Comparison of ENCODE assay signal across 1 cellular context in the genomic region with DNA sequence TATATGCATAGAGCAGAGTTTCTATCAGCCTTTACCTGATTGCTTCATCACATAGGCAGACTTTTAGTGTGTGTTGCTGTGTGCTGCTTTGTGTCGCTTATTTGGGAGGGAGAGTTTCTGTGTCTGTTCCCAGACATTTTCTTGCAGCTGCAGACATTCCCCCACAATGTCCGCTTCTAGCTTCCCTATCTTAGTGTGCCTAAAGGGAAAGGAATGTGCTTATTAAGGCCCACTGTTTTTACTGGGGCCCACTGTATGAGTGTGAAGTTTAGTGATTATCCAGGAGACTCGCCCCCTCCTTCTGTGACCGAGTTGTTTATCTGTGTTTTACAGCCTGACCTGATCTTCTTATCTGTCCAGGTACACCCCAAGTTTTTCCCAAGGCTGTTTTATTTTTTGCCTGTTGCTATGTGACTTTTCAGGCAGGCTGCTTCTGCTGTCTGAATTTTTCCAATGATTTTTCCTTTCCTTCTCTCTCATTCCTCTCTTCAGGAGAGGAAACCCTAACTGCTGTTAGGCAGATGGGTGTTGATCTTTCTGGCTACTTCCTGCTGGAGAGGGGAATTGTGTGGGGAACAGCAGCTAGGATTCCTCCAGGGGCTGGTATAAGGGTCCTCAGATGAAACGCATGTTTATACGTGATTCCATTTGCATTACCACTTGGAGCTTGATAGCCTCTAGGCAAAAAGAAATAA.
TF ChIP-seq lines count a peak whose summit lies in the region.

No MANE protein-coding gene starts in this region.

TF ChIP-seq in K562, 482 proteins besides CTCF, POLR2A, EP300 and RAD21 (continued from another document and continues in another):
- TF ChIP-seq, protein P1, sequence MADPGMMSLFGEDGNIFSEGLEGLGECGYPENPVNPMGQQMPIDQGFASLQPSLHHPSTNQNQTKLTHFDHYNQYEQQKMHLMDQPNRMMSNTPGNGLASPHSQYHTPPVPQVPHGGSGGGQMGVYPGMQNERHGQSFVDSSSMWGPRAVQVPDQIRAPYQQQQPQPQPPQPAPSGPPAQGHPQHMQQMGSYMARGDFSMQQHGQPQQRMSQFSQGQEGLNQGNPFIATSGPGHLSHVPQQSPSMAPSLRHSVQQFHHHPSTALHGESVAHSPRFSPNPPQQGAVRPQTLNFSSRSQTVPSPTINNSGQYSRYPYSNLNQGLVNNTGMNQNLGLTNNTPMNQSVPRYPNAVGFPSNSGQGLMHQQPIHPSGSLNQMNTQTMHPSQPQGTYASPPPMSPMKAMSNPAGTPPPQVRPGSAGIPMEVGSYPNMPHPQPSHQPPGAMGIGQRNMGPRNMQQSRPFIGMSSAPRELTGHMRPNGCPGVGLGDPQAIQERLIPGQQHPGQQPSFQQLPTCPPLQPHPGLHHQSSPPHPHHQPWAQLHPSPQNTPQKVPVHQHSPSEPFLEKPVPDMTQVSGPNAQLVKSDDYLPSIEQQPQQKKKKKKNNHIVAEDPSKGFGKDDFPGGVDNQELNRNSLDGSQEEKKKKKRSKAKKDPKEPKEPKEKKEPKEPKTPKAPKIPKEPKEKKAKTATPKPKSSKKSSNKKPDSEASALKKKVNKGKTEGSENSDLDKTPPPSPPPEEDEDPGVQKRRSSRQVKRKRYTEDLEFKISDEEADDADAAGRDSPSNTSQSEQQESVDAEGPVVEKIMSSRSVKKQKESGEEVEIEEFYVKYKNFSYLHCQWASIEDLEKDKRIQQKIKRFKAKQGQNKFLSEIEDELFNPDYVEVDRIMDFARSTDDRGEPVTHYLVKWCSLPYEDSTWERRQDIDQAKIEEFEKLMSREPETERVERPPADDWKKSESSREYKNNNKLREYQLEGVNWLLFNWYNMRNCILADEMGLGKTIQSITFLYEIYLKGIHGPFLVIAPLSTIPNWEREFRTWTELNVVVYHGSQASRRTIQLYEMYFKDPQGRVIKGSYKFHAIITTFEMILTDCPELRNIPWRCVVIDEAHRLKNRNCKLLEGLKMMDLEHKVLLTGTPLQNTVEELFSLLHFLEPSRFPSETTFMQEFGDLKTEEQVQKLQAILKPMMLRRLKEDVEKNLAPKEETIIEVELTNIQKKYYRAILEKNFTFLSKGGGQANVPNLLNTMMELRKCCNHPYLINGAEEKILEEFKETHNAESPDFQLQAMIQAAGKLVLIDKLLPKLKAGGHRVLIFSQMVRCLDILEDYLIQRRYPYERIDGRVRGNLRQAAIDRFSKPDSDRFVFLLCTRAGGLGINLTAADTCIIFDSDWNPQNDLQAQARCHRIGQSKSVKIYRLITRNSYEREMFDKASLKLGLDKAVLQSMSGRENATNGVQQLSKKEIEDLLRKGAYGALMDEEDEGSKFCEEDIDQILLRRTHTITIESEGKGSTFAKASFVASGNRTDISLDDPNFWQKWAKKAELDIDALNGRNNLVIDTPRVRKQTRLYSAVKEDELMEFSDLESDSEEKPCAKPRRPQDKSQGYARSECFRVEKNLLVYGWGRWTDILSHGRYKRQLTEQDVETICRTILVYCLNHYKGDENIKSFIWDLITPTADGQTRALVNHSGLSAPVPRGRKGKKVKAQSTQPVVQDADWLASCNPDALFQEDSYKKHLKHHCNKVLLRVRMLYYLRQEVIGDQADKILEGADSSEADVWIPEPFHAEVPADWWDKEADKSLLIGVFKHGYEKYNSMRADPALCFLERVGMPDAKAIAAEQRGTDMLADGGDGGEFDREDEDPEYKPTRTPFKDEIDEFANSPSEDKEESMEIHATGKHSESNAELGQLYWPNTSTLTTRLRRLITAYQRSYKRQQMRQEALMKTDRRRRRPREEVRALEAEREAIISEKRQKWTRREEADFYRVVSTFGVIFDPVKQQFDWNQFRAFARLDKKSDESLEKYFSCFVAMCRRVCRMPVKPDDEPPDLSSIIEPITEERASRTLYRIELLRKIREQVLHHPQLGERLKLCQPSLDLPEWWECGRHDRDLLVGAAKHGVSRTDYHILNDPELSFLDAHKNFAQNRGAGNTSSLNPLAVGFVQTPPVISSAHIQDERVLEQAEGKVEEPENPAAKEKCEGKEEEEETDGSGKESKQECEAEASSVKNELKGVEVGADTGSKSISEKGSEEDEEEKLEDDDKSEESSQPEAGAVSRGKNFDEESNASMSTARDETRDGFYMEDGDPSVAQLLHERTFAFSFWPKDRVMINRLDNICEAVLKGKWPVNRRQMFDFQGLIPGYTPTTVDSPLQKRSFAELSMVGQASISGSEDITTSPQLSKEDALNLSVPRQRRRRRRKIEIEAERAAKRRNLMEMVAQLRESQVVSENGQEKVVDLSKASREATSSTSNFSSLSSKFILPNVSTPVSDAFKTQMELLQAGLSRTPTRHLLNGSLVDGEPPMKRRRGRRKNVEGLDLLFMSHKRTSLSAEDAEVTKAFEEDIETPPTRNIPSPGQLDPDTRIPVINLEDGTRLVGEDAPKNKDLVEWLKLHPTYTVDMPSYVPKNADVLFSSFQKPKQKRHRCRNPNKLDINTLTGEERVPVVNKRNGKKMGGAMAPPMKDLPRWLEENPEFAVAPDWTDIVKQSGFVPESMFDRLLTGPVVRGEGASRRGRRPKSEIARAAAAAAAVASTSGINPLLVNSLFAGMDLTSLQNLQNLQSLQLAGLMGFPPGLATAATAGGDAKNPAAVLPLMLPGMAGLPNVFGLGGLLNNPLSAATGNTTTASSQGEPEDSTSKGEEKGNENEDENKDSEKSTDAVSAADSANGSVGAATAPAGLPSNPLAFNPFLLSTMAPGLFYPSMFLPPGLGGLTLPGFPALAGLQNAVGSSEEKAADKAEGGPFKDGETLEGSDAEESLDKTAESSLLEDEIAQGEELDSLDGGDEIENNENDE (IDR thresholded peaks at IDR 0.05; ENCODE audit: low read depth, low read length), result no peak
- TF ChIP-seq, protein P2, sequence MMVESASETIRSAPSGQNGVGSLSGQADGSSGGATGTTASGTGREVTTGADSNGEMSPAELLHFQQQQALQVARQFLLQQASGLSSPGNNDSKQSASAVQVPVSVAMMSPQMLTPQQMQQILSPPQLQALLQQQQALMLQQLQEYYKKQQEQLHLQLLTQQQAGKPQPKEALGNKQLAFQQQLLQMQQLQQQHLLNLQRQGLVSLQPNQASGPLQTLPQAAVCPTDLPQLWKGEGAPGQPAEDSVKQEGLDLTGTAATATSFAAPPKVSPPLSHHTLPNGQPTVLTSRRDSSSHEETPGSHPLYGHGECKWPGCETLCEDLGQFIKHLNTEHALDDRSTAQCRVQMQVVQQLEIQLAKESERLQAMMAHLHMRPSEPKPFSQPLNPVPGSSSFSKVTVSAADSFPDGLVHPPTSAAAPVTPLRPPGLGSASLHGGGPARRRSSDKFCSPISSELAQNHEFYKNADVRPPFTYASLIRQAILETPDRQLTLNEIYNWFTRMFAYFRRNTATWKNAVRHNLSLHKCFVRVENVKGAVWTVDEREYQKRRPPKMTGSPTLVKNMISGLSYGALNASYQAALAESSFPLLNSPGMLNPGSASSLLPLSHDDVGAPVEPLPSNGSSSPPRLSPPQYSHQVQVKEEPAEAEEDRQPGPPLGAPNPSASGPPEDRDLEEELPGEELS (CRISPR knock-in tag; IDR thresholded peaks at IDR 0.05; ENCODE audit: borderline replicate concordance), result no peak
- TF ChIP-seq ZNF778 (CRISPR knock-in tag; IDR thresholded peaks at IDR 0.05), result no peak
- TF ChIP-seq, protein P3, sequence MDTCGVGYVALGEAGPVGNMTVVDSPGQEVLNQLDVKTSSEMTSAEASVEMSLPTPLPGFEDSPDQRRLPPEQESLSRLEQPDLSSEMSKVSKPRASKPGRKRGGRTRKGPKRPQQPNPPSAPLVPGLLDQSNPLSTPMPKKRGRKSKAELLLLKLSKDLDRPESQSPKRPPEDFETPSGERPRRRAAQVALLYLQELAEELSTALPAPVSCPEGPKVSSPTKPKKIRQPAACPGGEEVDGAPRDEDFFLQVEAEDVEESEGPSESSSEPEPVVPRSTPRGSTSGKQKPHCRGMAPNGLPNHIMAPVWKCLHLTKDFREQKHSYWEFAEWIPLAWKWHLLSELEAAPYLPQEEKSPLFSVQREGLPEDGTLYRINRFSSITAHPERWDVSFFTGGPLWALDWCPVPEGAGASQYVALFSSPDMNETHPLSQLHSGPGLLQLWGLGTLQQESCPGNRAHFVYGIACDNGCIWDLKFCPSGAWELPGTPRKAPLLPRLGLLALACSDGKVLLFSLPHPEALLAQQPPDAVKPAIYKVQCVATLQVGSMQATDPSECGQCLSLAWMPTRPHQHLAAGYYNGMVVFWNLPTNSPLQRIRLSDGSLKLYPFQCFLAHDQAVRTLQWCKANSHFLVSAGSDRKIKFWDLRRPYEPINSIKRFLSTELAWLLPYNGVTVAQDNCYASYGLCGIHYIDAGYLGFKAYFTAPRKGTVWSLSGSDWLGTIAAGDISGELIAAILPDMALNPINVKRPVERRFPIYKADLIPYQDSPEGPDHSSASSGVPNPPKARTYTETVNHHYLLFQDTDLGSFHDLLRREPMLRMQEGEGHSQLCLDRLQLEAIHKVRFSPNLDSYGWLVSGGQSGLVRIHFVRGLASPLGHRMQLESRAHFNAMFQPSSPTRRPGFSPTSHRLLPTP (IDR thresholded peaks at IDR 0.05; ENCODE audit: borderline replicate concordance, extremely low read depth, insufficient read length), result no peak
- no peak for TF ChIP-seq TARDBP (IDR thresholded peaks at IDR 0.05)
- TF ChIP-seq, protein P4, sequence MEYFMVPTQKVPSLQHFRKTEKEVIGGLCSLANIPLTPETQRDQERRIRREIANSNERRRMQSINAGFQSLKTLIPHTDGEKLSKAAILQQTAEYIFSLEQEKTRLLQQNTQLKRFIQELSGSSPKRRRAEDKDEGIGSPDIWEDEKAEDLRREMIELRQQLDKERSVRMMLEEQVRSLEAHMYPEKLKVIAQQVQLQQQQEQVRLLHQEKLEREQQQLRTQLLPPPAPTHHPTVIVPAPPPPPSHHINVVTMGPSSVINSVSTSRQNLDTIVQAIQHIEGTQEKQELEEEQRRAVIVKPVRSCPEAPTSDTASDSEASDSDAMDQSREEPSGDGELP (CRISPR knock-in tag; IDR thresholded peaks at IDR 0.05; ENCODE audit: borderline replicate concordance), result no peak
- peak; percentile 29 for TF ChIP-seq HDAC3 (IDR thresholded peaks at IDR 0.05; ENCODE audit: borderline replicate concordance, partially characterized antibody)
- TF ChIP-seq RUNX1 (IDR thresholded peaks at IDR 0.05; ENCODE audit: low read depth), result no peak
- TF ChIP-seq, protein P5, sequence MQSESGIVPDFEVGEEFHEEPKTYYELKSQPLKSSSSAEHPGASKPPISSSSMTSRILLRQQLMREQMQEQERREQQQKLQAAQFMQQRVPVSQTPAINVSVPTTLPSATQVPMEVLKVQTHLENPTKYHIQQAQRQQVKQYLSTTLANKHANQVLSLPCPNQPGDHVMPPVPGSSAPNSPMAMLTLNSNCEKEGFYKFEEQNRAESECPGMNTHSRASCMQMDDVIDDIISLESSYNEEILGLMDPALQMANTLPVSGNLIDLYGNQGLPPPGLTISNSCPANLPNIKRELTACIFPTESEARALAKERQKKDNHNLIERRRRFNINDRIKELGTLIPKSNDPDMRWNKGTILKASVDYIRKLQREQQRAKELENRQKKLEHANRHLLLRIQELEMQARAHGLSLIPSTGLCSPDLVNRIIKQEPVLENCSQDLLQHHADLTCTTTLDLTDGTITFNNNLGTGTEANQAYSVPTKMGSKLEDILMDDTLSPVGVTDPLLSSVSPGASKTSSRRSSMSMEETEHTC (IDR thresholded peaks at IDR 0.05), result no peak
- no peak for TF ChIP-seq ZNF695 (CRISPR knock-in tag; IDR thresholded peaks at IDR 0.05)
- TF ChIP-seq TEAD2 (tag; IDR thresholded peaks at IDR 0.05), result no peak
- TF ChIP-seq MTA2 (IDR thresholded peaks at IDR 0.05; ENCODE audit: low read depth), result peak; percentile 79
- no peak for TF ChIP-seq ZNF584 (CRISPR knock-in tag; IDR thresholded peaks at IDR 0.05; ENCODE audit: low read depth)
- TF ChIP-seq, protein P6, sequence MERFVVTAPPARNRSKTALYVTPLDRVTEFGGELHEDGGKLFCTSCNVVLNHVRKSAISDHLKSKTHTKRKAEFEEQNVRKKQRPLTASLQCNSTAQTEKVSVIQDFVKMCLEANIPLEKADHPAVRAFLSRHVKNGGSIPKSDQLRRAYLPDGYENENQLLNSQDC (CRISPR knock-in tag; IDR thresholded peaks at IDR 0.05), result no peak
- TF ChIP-seq MTA3 (IDR thresholded peaks at IDR 0.05; ENCODE audit: borderline replicate concordance), result 0 out of 2 replicates have a peak, but pooled peaks have one; percentile 56
- no peak for TF ChIP-seq SP2 (IDR thresholded peaks at IDR 0.05; ENCODE audit: extremely low read depth, low read depth, low read length, poor library complexity, severe bottlenecking)
- no peak for TF ChIP-seq ZNF121 (CRISPR knock-in tag; conservative IDR thresholded peaks at IDR 0.05)
- no peak for TF ChIP-seq POLR2AphosphoS2 (IDR thresholded peaks at IDR 0.05; ENCODE audit: low read length)
- no peak for TF ChIP-seq RBM14 (IDR thresholded peaks at IDR 0.05; ENCODE audit: borderline replicate concordance, insufficient read depth, low read depth, low read length)
- no peak for TF ChIP-seq GTF2F1 (IDR thresholded peaks at IDR 0.05; ENCODE audit: low read depth, low read length)
- TF ChIP-seq ZNF175 (CRISPR knock-in tag; IDR thresholded peaks at IDR 0.05; ENCODE audit: low read depth), result no peak
- TF ChIP-seq ZNF24 (IDR thresholded peaks at IDR 0.05), result no peak
- no peak for TF ChIP-seq SMARCA5 (IDR thresholded peaks at IDR 0.05)
- no peak for TF ChIP-seq HMG20B (CRISPR knock-in tag; IDR thresholded peaks at IDR 0.05)
- no peak for TF ChIP-seq ZNF41 (CRISPR knock-in tag; conservative IDR thresholded peaks at IDR 0.05)
- TF ChIP-seq ZFP36 (IDR thresholded peaks at IDR 0.05; ENCODE audit: low read depth, low read length, partially characterized antibody), result no peak
- TF ChIP-seq GABPB1 (CRISPR knock-in tag; IDR thresholded peaks at IDR 0.05), result no peak
- no peak for TF ChIP-seq ZNF224 (CRISPR knock-in tag; IDR thresholded peaks at IDR 0.05)
- no peak for TF ChIP-seq ZNF436 (CRISPR knock-in tag; IDR thresholded peaks at IDR 0.05)
- no peak for TF ChIP-seq NR3C1 (CRISPR knock-in tag; IDR thresholded peaks at IDR 0.05)
- no peak for TF ChIP-seq SMC3 (conservative IDR thresholded peaks at IDR 0.05; ENCODE audit: insufficient read depth, low read depth, low read length)
- no peak for TF ChIP-seq ZNF830 (CRISPR knock-in tag; IDR thresholded peaks at IDR 0.05)
- no peak for TF ChIP-seq KDM5B (IDR thresholded peaks at IDR 0.05; ENCODE audit: insufficient replicate concordance, low read depth, low read length)
- TF ChIP-seq, protein P7, sequence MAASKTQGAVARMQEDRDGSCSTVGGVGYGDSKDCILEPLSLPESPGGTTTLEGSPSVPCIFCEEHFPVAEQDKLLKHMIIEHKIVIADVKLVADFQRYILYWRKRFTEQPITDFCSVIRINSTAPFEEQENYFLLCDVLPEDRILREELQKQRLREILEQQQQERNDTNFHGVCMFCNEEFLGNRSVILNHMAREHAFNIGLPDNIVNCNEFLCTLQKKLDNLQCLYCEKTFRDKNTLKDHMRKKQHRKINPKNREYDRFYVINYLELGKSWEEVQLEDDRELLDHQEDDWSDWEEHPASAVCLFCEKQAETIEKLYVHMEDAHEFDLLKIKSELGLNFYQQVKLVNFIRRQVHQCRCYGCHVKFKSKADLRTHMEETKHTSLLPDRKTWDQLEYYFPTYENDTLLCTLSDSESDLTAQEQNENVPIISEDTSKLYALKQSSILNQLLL (CRISPR knock-in tag; IDR thresholded peaks at IDR 0.05; ENCODE audit: borderline replicate concordance), result no peak
- TF ChIP-seq SLC30A9 (CRISPR knock-in tag; IDR thresholded peaks at IDR 0.05), result no peak
- TF ChIP-seq CBFA2T3 (IDR thresholded peaks at IDR 0.05), result peak; percentile 95
- no peak for TF ChIP-seq ZC3H8 (IDR thresholded peaks at IDR 0.05)
- TF ChIP-seq BRCA1 (IDR thresholded peaks at IDR 0.05), result no peak
- no peak for TF ChIP-seq BRCA1 (CRISPR knock-in tag; IDR thresholded peaks at IDR 0.05)
- TF ChIP-seq CC2D1A (IDR thresholded peaks at IDR 0.05), result peak; percentile 42; the same call in 1 of the 2 replicates
